In the genomic region with DNA sequence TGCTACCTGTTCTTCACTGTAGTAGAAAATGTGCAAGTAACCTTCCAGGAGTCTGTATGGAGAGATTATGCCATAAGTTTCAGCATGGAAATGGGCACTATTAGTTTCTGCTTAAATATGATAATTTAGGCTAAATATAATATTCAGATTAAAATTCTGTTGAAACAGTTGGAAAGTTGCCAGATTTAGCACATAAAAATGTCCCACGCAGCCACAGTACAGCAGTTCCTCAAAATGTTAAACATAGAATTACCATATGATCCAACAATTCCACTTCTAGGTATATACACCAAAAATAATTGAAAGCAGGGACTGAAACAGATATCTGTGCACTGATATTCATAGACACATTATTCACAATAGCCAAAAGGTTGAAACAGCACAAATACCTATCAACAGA, we compare ENCODE assay signal across 25 cellular contexts.
"Had no signal": no experiment of that assay in that cellular context is flagged by ENCODE, and none has a peak within 500 bp of the region (broad histone marks: within the 10 kb centered on the region; RNA-seq: fewer than 3 reads in every experiment).

No MANE protein-coding gene starts in this region.

- H3K79me2 ChIP-seq: hepatocyte had no signal

- DNase-seq: activated CD4-positive, alpha-beta T cell treated with anti-CD3 and anti-CD28 coated beads for 4 hours; activated CD4-positive, alpha-beta T cell treated with anti-CD3 and anti-CD28 coated beads, Interleukin-2, amount 50 U/mL, for 48 hours; activated CD8-positive, alpha-beta memory T cell treated with anti-CD3 and anti-CD28 coated beads, Interleukin-2, amount 50 U/mL, for 48 hours; activated gamma-delta T cell; activated naive CD4-positive, alpha-beta T cell treated with anti-CD3 and anti-CD28 coated beads, Interleukin-2, amount 50 U/mL, for 16 hours; activated T-cell treated with anti-CD3 and anti-CD28 coated beads, Interleukin-2, amount 50 U/mL, for 24 hours; amniotic stem cell; brain microvascular endothelial cell; dorsolateral prefrontal cortex; effector memory CD4-positive, alpha-beta T cell; erythroblast; gastrocnemius medialis; mammary epithelial cell; nephron progenitor cell; ovary; stimulated activated CD4-positive, alpha-beta T cell treated with anti-CD3 and anti-CD28 coated beads, Interleukin-1b, Interleukin-23, amount 100 ng/mL, for 48 hours; stimulated activated CD4-positive, alpha-beta T cell treated with anti-CD3 and anti-CD28 coated beads, Interleukin-4, amount 100 ng/mL, for 4 hours; stimulated activated CD8-positive, alpha-beta memory T cell treated with anti-CD3 and anti-CD28 coated beads, Interleukin-4, amount 100 ng/mL, for 48 hours; stomach; transverse colon had no signal

- H2AFZ ChIP-seq: hepatocyte had no signal

- ATAC-seq: gastrocnemius medialis; stimulated activated memory B cell treated with anti-CD40 and anti-IgM and Interleukin-4, amounts not matched to agents 10 μg/mL and 1 μg/mL and 100 μg/mL, for 72 hours had no signal

- H3K4me2 ChIP-seq: hepatocyte, smooth muscle cell had no signal

- H3K27ac ChIP-seq: brain microvascular endothelial cell, coronary artery, dorsolateral prefrontal cortex, gastrocnemius medialis, hepatocyte, ovary, VCaP had no signal

- H3K36me3 ChIP-seq: brain microvascular endothelial cell, gastrocnemius medialis, ovary, stomach, transverse colon had no signal

- H3K4me3 ChIP-seq: coronary artery, dorsolateral prefrontal cortex, gastrocnemius medialis, hepatocyte, ovary, smooth muscle cell, stomach, transverse colon had no signal

- H3K27me3 ChIP-seq: brain microvascular endothelial cell, gastrocnemius medialis, hepatocyte, ovary, stomach, transverse colon had no signal

- H3K9me3 ChIP-seq: gastrocnemius medialis, transverse colon had no signal
